Comparison of ENCODE assay signal across 8 cellular contexts in genomic region chr1:234955107-234955731, GRCh38.
A peak's percentile ranks its signal among the peaks of the same experiment; 100 is the strongest.
DNase-seq lines count a peak whose midpoint lies in the region; ATAC-seq, FAIRE-seq and TF ChIP-seq lines count a peak whose summit lies in the region.

No MANE protein-coding gene starts in this region.

- H3K9me3 Mint-ChIP-seq in activated naive CD8-positive, alpha-beta T cell treated with anti-CD3 and anti-CD28 coated beads, Interleukin-2, amount 10 ng/mL, durations not matched to agents 7 days and 5 days: no peaks in the 10 kb centered on the region

- H3K4me2 ChIP-seq in Karpas-422 (ENCODE audit: low read depth, low read length, poor library complexity, severe bottlenecking): peak overlapping the region; percentile 51

- peak; percentile 57 for ATAC-seq in activated naive CD8-positive, alpha-beta T cell treated with anti-CD3 and anti-CD28 coated beads, Interleukin-2, amount 10 ng/mL, durations not matched to agents 7 days and 5 days (ENCODE audit: low read depth)
- ATAC-seq in left lobe of liver: peak; percentile 61
- no peak for ATAC-seq in GM21737 (IDR thresholded peaks at IDR 0.05; ENCODE audit: unreplicated experiment)

- peaks cover 33% of the 10 kb centered on the region for H3K4me1 Mint-ChIP-seq in activated naive CD8-positive, alpha-beta T cell treated with anti-CD3 and anti-CD28 coated beads, Interleukin-2, amount 10 ng/mL, durations not matched to agents 7 days and 5 days

- no peaks in the 10 kb centered on the region for H4K20me1 ChIP-seq in Karpas-422 (ENCODE audit: insufficient read depth, low read depth, low read length)

- H3K27ac Mint-ChIP-seq in activated naive CD8-positive, alpha-beta T cell treated with anti-CD3 and anti-CD28 coated beads, Interleukin-2, amount 10 ng/mL, durations not matched to agents 7 days and 5 days: peak overlapping the region; percentile 90

- H3K9me2 ChIP-seq in Karpas-422 (replicated peaks; ENCODE audit: insufficient read depth, low read length): no peaks in the 10 kb centered on the region

- H2AFZ ChIP-seq in Karpas-422 (ENCODE audit: low read length): peak overlapping the region; percentile 46; the same call in 1 of the 2 replicates

- H3K4me3 Mint-ChIP-seq in activated naive CD8-positive, alpha-beta T cell treated with anti-CD3 and anti-CD28 coated beads, Interleukin-2, amount 10 ng/mL, durations not matched to agents 7 days and 5 days: peak overlapping the region; percentile 51

- H3K27me3 ChIP-seq in Karpas-422 (ENCODE audit: low read length) (no peaks in the 10 kb centered on the region), subcutaneous abdominal adipose tissue (ENCODE audit: control insufficient read depth in 5 of 5, insufficient read depth in 4 of 5, low read length in 5 of 5) (no peaks in the 10 kb centered on the region)

- FAIRE-seq in GM12891 (lab: Jason Lieb, UNC): peak; percentile 84

- no peaks in the 10 kb centered on the region for H3K9me3 ChIP-seq in Karpas-422 (ENCODE audit: low read length)
- no peaks in the 10 kb centered on the region for H3K9me3 ChIP-seq in subcutaneous abdominal adipose tissue (ENCODE audit: control insufficient read depth in 5 of 5, low read length in 5 of 5)

- TF ChIP-seq POLR2A in GM12891 (IDR thresholded peaks at IDR 0.05; ENCODE audit: low read depth, low read length): peak; percentile 74

- H3K27me3 Mint-ChIP-seq in activated naive CD8-positive, alpha-beta T cell treated with anti-CD3 and anti-CD28 coated beads, Interleukin-2, amount 10 ng/mL, durations not matched to agents 7 days and 5 days: no peaks in the 10 kb centered on the region

- H3K36me3 ChIP-seq in Karpas-422 (ENCODE audit: insufficient read depth, low read length) (no peaks in the 10 kb centered on the region), subcutaneous abdominal adipose tissue (ENCODE audit: control insufficient read depth in 5 of 5, insufficient read depth in 5 of 5, low read length in 5 of 5) (no peaks in the 10 kb centered on the region)

- POLR2A ChIA-PET in activated naive CD8-positive, alpha-beta T cell treated with anti-CD3 and anti-CD28 coated beads, Interleukin-2, amount 10 ng/mL, durations not matched to agents 7 days and 5 days (lab: Charles Lee): interaction anchor here (1.0 to 2.9 kb wide), 5 partner anchors 22 to 345 kb away, joined by 3 to 7 read pairs (median 4); partner anchors contain the start of gene IRF2BP2

- H3K4me3 ChIP-seq in Karpas-422 (ENCODE audit: low read length): 0 out of 2 replicates have a peak overlapping the region, but pooled peaks have one; percentile 1
- H3K4me3 ChIP-seq in subcutaneous abdominal adipose tissue (ENCODE audit: low read depth in 1 of 5, low read length in 5 of 5): peak overlapping the region in 2 of 5 donors; percentile 0 to 13

- peak overlapping the region; percentile 12; the same call in 1 of the 2 replicates for H3K9ac ChIP-seq in Karpas-422 (ENCODE audit: low read length)
- H3K9ac ChIP-seq in subcutaneous abdominal adipose tissue (ENCODE audit: low read length in 5 of 5): no peak overlapping the region

- DNase-seq in GM12891 (ENCODE audit: insufficient read length, low spot score) (no peak), Karpas-422 (no peak), left lobe of liver (ENCODE audit: low spot score) (no peak), NCI-H748 (lab: John Stamatoyannopoulos, UW; ENCODE audit: unreplicated experiment) (no peak)
- no peak for DNase-seq in activated naive CD8-positive, alpha-beta T cell treated with anti-CD3 and anti-CD28 coated beads, Interleukin-2, amount 10 ng/mL, durations not matched to agents 7 days and 5 days
- DNase-seq in central memory CD4-positive, alpha-beta T cell: no peak

- H3K27ac ChIP-seq in Karpas-422 (ENCODE audit: low read length): no peak overlapping the region
- H3K27ac ChIP-seq in subcutaneous abdominal adipose tissue (ENCODE audit: low read depth, low read length): peak overlapping the region; percentile 86

- no peaks in the 10 kb centered on the region for H3K79me2 ChIP-seq in Karpas-422 (ENCODE audit: low read length)

- H3K36me3 Mint-ChIP-seq in activated naive CD8-positive, alpha-beta T cell treated with anti-CD3 and anti-CD28 coated beads, Interleukin-2, amount 10 ng/mL, durations not matched to agents 7 days and 5 days: peaks cover 2% of the 10 kb centered on the region

- peaks cover 17% of the 10 kb centered on the region for H3K4me1 ChIP-seq in Karpas-422 (ENCODE audit: low read length)
- peaks cover 6 to 59% (median 45%) of the 10 kb centered on the region in 5 donors for H3K4me1 ChIP-seq in subcutaneous abdominal adipose tissue (ENCODE audit: control insufficient read depth in 5 of 5, insufficient read depth in 5 of 5, low read length in 5 of 5)

TF ChIP-seq in GM12891, 5 proteins besides CTCF, POLR2A, EP300 and RAD21:
- TF ChIP-seq TAF1 (IDR thresholded peaks at IDR 0.05; ENCODE audit: low read depth, low read length) (peak; percentile 64), POLR2AphosphoS5 (IDR thresholded peaks at IDR 0.05; ENCODE audit: low read depth, low read length) (no peak; the same call in 1 of the 2 replicates), SPI1 (IDR thresholded peaks at IDR 0.05; ENCODE audit: low read depth, low read length) (peak; percentile 44), POU2F2 (IDR thresholded peaks at IDR 0.05; ENCODE audit: low read depth, low read length) (0 out of 2 replicates have a peak, but pooled peaks have one; percentile 38)
